In genomic region chr16:1501630-1502029, GRCh38 we compare ENCODE assay signal across 25 cellular contexts. TPM values are rescaled to one million over a fixed set of nuclear protein-coding genes. Genes with fewer than 3 reads are reported as not detected.
DNase-seq lines count a peak whose midpoint lies in the region; ATAC-seq, FAIRE-seq and TF ChIP-seq lines count a peak whose summit lies in the region.
"Had no signal": no experiment of that assay in that cellular context is flagged by ENCODE, and none has a peak within 500 bp of the region (broad histone marks: within the 10 kb centered on the region; RNA-seq: fewer than 3 reads in every experiment).

No MANE protein-coding gene starts in this region.

- TF ChIP-seq EP300 in HepG2 (IDR thresholded peaks at IDR 0.05; ENCODE audit: low read depth in 2 of 2, low read length in 2 of 2) (no peak), HepG2 (CRISPR knock-in tag; IDR thresholded peaks at IDR 0.05; ENCODE audit: borderline replicate concordance) (no peak), transverse colon (IDR thresholded peaks at IDR 0.05; ENCODE audit: low read depth) (no peak)

- H2AFZ ChIP-seq in HepG2 (ENCODE audit: low read length), result no peak overlapping the region

- ATAC-seq in Right ventricle myocardium inferior, result no peak
- ATAC-seq in RWPE2 (ENCODE audit: low read depth), result no peak
- no peak for ATAC-seq in HepG2
- no peak for ATAC-seq in GM21381 (IDR thresholded peaks at IDR 0.05; ENCODE audit: unreplicated experiment)
- ATAC-seq: A549; CD8-positive, alpha-beta T cell had no signal

- no peak for TF ChIP-seq RAD21 in HepG2 (CRISPR knock-in tag; IDR thresholded peaks at IDR 0.05)

- in situ Hi-C loops in HepG2 (cut with HindIII; ENCODE audit: extremely low pct_ligation_motif_present, low pct_unique_long_range_greater_than_20kb) (no loop called here), transverse colon (cut with MboI; ENCODE audit: low pct_ligation_motif_present in 1 of 4, low pct_unique_long_range_greater_than_20kb in 1 of 4, low sequenced_read_pairs in 3 of 4) (no loop called here)

- POLR2A ChIA-PET in HepG2 (lab: Yijun Ruan, JAX), result no interaction called here

- H3K27ac ChIP-seq in right atrium auricular region (no peak overlapping the region), RWPE2 (ENCODE audit: poor library complexity, severe bottlenecking) (no peak overlapping the region), HepG2 (ENCODE audit: extremely low read length, insufficient read depth, low read length) (no peak overlapping the region), spleen (no peak overlapping the region), transverse colon (no peak overlapping the region)
- H3K27ac ChIP-seq: A549; BLaER1 treated with 17β-estradiol and CSF1 and Interleukin-3, amounts not matched to agents 10 nM and 100 nM; C4-2B had no signal

- H3K4me1 ChIP-seq in right atrium auricular region (no peaks in the 10 kb centered on the region), RWPE2 (ENCODE audit: insufficient read depth, poor library complexity, severe bottlenecking) (no peaks in the 10 kb centered on the region), HepG2 (ENCODE audit: insufficient read depth, low read length) (no peaks in the 10 kb centered on the region), spleen (no peaks in the 10 kb centered on the region), transverse colon (no peaks in the 10 kb centered on the region)
- H3K4me1 ChIP-seq: A549; BLaER1 treated with 17β-estradiol and CSF1 and Interleukin-3, amounts not matched to agents 10 nM and 100 nM; Caco-2 had no signal

- intact Hi-C loops in Right ventricle myocardium inferior (cut with DNase I) (no loop called here), HepG2 (cut with micrococcal nuclease; ENCODE audit: unreplicated experiment) (no loop called here), spleen (cut with DNase I; ENCODE audit: low total_unique reads) (no loop called here), transverse colon (cut with DNase I; ENCODE audit: low total_unique reads) (no loop called here)

- H3K9ac ChIP-seq in HepG2 (ENCODE audit: insufficient read depth, low read depth, low read length), result no peak overlapping the region
- H3K9ac ChIP-seq: BLaER1 treated with 17β-estradiol and CSF1 and Interleukin-3, amounts not matched to agents 10 nM and 100 nM had no signal

- H3K4me3 ChIP-seq in right atrium auricular region, result no peak overlapping the region
- H3K4me3 ChIP-seq in RWPE2 (ENCODE audit: severe bottlenecking), result no peak overlapping the region
- H3K4me3 ChIP-seq in HepG2 (replicated peaks in 1 of 3; ENCODE audit: insufficient read depth in 1 of 3, low read depth in 2 of 3, low read length in 3 of 3), result no peak overlapping the region
- no peak overlapping the region for H3K4me3 ChIP-seq in spleen
- H3K4me3 ChIP-seq in transverse colon, result no peak overlapping the region
- H3K4me3 ChIP-seq: A549; BLaER1 treated with 17β-estradiol and CSF1 and Interleukin-3, amounts not matched to agents 10 nM and 100 nM had no signal

- H3K27me3 ChIP-seq in right atrium auricular region (no peaks in the 10 kb centered on the region), RWPE2 (ENCODE audit: insufficient read depth, poor library complexity, severe bottlenecking) (no peaks in the 10 kb centered on the region), HepG2 (ENCODE audit: control insufficient read depth in 1 of 2, insufficient read depth in 2 of 2, low read length in 2 of 2) (no peaks in the 10 kb centered on the region), spleen (replicated peaks in 1 of 7) (no peaks in the 10 kb centered on the region), transverse colon (no peaks in the 10 kb centered on the region)
- H3K27me3 ChIP-seq: BLaER1 treated with 17β-estradiol and CSF1 and Interleukin-3, amounts not matched to agents 10 nM and 100 nM had no signal

- H3K9me3 ChIP-seq in right atrium auricular region (no peaks in the 10 kb centered on the region), RWPE2 (ENCODE audit: severe bottlenecking) (no peaks in the 10 kb centered on the region), HepG2 (ENCODE audit: low read length) (no peaks in the 10 kb centered on the region), spleen (no peaks in the 10 kb centered on the region), transverse colon (no peaks in the 10 kb centered on the region)
- H3K9me3 ChIP-seq: A549; BLaER1 treated with 17β-estradiol and CSF1 and Interleukin-3, amounts not matched to agents 10 nM and 100 nM; Caco-2 had no signal

- CTCF ChIA-PET in HepG2 (lab: Yijun Ruan, JAX; ENCODE audit: low intra/inter-chr PET ratio, low total read pairs), result no interaction called here

- DNase-seq in Right ventricle myocardium inferior (ENCODE audit: missing footprints) (peak; percentile 22), right atrium auricular region (ENCODE audit: low spot score) (no peak), RWPE2 (ENCODE audit: low spot score) (peak; percentile 56), HepG2 (ENCODE audit: low spot score) (no peak), spleen (peak; percentile 69), transverse colon (no peak), 8988T (no peak)
- DNase-seq: AML-193; Caco-2; Calu3; CD4-positive, alpha-beta T cell; CD8-positive, alpha-beta T cell; DMS79 treated with DMSO at 0.1 percent for 48 hours; GF-D8 had no signal

- H3K36me3 ChIP-seq in right atrium auricular region, result peaks cover 75% of the 10 kb centered on the region
- peaks cover 43% of the 10 kb centered on the region for H3K36me3 ChIP-seq in RWPE2 (ENCODE audit: low read depth)
- H3K36me3 ChIP-seq in HepG2 (replicated peaks in 1 of 2; ENCODE audit: control insufficient read depth in 1 of 2, insufficient read depth in 2 of 2, low read length in 2 of 2), result peaks cover 8 to 30% of the 10 kb centered on the region in 2 experiments; a peak in 2 of 5 replicates
- H3K36me3 ChIP-seq in spleen, result peaks cover 10 to 97% (median 85%) of the 10 kb centered on the region in 6 donors
- peaks cover 0 to 38% (median 17%) of the 10 kb centered on the region in 4 donors for H3K36me3 ChIP-seq in transverse colon

- 100% methylated on average over 9 of the region's 23 CpGs for WGBS in HepG2 (ENCODE audit: low lambda C conversion rate)
- WGBS in spleen, 5 donors, result 95 to 98% (median 96%) methylated on average over 19 to 23 of the region's 23 CpGs
- WGBS in transverse colon (ENCODE audit: low coverage in 1 of 2), 2 donors, result 95% methylated on average over 20 of the region's 23 CpGs; no CpG with 5 or more reads in 1 of the 2 donors

- no peaks in the 10 kb centered on the region for H3K79me2 ChIP-seq in HepG2 (ENCODE audit: insufficient read depth, low read length)

- no peak overlapping the region for H3K4me2 ChIP-seq in HepG2 (ENCODE audit: low read depth, low read length)
- H3K4me2 ChIP-seq: A549; BLaER1 treated with 17β-estradiol and CSF1 and Interleukin-3, amounts not matched to agents 10 nM and 100 nM had no signal

- BruUV-seq in HepG2 (replicated peaks; lab: Mats Ljungman, UMichigan), result no TSS peak

- TF ChIP-seq POLR2A in HepG2 (IDR thresholded peaks at IDR 0.05; ENCODE audit: insufficient read depth in 1 of 2, low read depth in 2 of 2, low read length in 2 of 2), result no peak
- TF ChIP-seq POLR2A in spleen (IDR thresholded peaks at IDR 0.05), result no peak
- no peak for TF ChIP-seq POLR2A in transverse colon (IDR thresholded peaks at IDR 0.05)

- TF ChIP-seq CTCF in right atrium auricular region (IDR thresholded peaks at IDR 0.05) (no peak), RWPE2 (IDR thresholded peaks at IDR 0.05; ENCODE audit: poor library complexity, severe bottlenecking) (no peak), HepG2 (CRISPR knock-in tag; IDR thresholded peaks at IDR 0.05) (no peak), spleen (IDR thresholded peaks at IDR 0.05 in 8 of 11, conservative IDR thresholded peaks at IDR 0.05 in 3 of 11) (no peak), transverse colon (IDR thresholded peaks at IDR 0.05) (no peak)

- no peaks in the 10 kb centered on the region for H4K20me1 ChIP-seq in HepG2 (ENCODE audit: insufficient read depth, low read length)

- FAIRE-seq in HepG2 (lab: Jason Lieb, UNC), result no peak
- FAIRE-seq: A549, D721Med, G401.6, GM12891, GM19239 had no signal

RNA-seq across cellular contexts. Expression of gene TELO2, which starts 8.5 kb away (rescaled TPM):
- total RNA-seq in Right ventricle myocardium inferior (18.9 TPM), right atrium auricular region (10 to 100 TPM; 11.3 to 11.5 TPM), HepG2 (2016; rRNA removed; fragmentation: Illumina TruSeq; extraction: Trizol) (8.9 and 17.9 TPM in 2 replicates), spleen (10 to 100 TPM; 28.5 to 64.2 (median 44.0) TPM), transverse colon (10 to 100 TPM; 22.2 to 98.1 (median 49.6) TPM)
- total RNA-seq in HepG2 (2016; cell fraction: cytosol; rRNA removed; fragmentation: Illumina TruSeq; extraction: Trizol; ENCODE audit: low read depth), result 4.6 and 5.6 TPM in 2 replicates
- total RNA-seq in HepG2 (2016; cell fraction: insoluble cytoplasmic fraction; rRNA removed; fragmentation: Illumina TruSeq; extraction: Trizol), result 8.4 and 19.3 TPM in 2 replicates
- 5.9 and 7.0 TPM in 2 replicates for total RNA-seq in HepG2 (2016; cell fraction: membrane; rRNA removed; fragmentation: Illumina TruSeq; extraction: Trizol)
- total RNA-seq in HepG2 (2016; cell fraction: nucleus; rRNA removed; fragmentation: Illumina TruSeq; extraction: Trizol), result 21.0 and 26.7 TPM in 2 replicates
- polyA plus RNA-seq in HepG2 (2011; rRNA removed) (10.1 and 12.5 TPM in 2 replicates), spleen (100 to 1,000 TPM in 1 of 3 donors, 10 to 100 TPM in 2; 60.3 to 110 (median 83.5) TPM)
- polyA plus RNA-seq in HepG2 (2011; cell fraction: cytosol; rRNA removed), result 4.0 and 7.4 TPM in 2 replicates
- polyA plus RNA-seq in HepG2 (2011; cell fraction: nucleus; rRNA removed), result 188 and 244 TPM in 2 replicates
- polyA plus RNA-seq in HepG2 (2012), result 11.3 and 13.8 TPM in 2 replicates
- 1.7 and 2.3 TPM in 2 replicates for polyA plus RNA-seq in HepG2 (2016; cell fraction: cytosol; fragmentation: Illumina TruSeq; extraction: Trizol; ENCODE audit: low read depth)
- polyA plus RNA-seq in HepG2 (2016; cell fraction: insoluble cytoplasmic fraction; fragmentation: Illumina TruSeq; extraction: Trizol; ENCODE audit: low read depth), result 9.6 and 13.7 TPM in 2 replicates
- polyA plus RNA-seq in HepG2 (2016; cell fraction: membrane; fragmentation: Illumina TruSeq; extraction: Trizol; ENCODE audit: low read depth), result 2.9 and 3.2 TPM in 2 replicates
- 87.0 and 87.4 TPM in 2 replicates for polyA plus RNA-seq in HepG2 (2016; cell fraction: nucleus; fragmentation: Illumina TruSeq; extraction: Trizol; ENCODE audit: insufficient read depth, low read depth)
- 11.5 and 12.7 TPM in 2 replicates for polyA minus RNA-seq in HepG2 (2011; rRNA and poly(A)+ RNA removed; ENCODE audit: low replicate concordance)
- 6.3 and 9.0 TPM in 2 replicates for polyA minus RNA-seq in HepG2 (2011; cell fraction: cytosol; rRNA and poly(A)+ RNA removed)
- polyA minus RNA-seq in HepG2 (2011; cell fraction: nucleus; rRNA and poly(A)+ RNA removed), result 18.6 and 19.7 TPM in 2 replicates

RNA-seq across cellular contexts. Expression of gene PTX4, which starts 12.9 kb away (rescaled TPM):
- total RNA-seq in Right ventricle myocardium inferior (not detected), right atrium auricular region (under 1 TPM in 1 of 2 donors, not detected in 1; 0.24 TPM), HepG2 (2016; rRNA removed; fragmentation: Illumina TruSeq; extraction: Trizol) (not detected in 2 replicates), spleen (under 1 TPM in 5 of 7 donors, not detected in 2; 0.23 to 0.85 (median 0.60) TPM), transverse colon (not detected)
- total RNA-seq in HepG2 (2016; cell fraction: cytosol; rRNA removed; fragmentation: Illumina TruSeq; extraction: Trizol; ENCODE audit: low read depth), result not detected in 2 replicates
- not detected in 2 replicates for total RNA-seq in HepG2 (2016; cell fraction: insoluble cytoplasmic fraction; rRNA removed; fragmentation: Illumina TruSeq; extraction: Trizol)
- not detected in 2 replicates for total RNA-seq in HepG2 (2016; cell fraction: membrane; rRNA removed; fragmentation: Illumina TruSeq; extraction: Trizol)
- total RNA-seq in HepG2 (2016; cell fraction: nucleus; rRNA removed; fragmentation: Illumina TruSeq; extraction: Trizol), result not detected in 2 replicates
- polyA plus RNA-seq in HepG2 (2011; rRNA removed) (0.04 TPM in 1 of 2 replicates, not detected in the other), spleen (under 1 TPM in 2 of 3 donors, not detected in 1; 0.03 to 0.19 TPM)
- polyA plus RNA-seq in HepG2 (2011; cell fraction: cytosol; rRNA removed), result 0.04 TPM in 1 of 2 replicates, not detected in the other
- not detected in 2 replicates for polyA plus RNA-seq in HepG2 (2011; cell fraction: nucleus; rRNA removed)
- polyA plus RNA-seq in HepG2 (2012), result not detected in 2 replicates
- polyA plus RNA-seq in HepG2 (2016; cell fraction: cytosol; fragmentation: Illumina TruSeq; extraction: Trizol; ENCODE audit: low read depth), result not detected in 2 replicates
- not detected in 2 replicates for polyA plus RNA-seq in HepG2 (2016; cell fraction: insoluble cytoplasmic fraction; fragmentation: Illumina TruSeq; extraction: Trizol; ENCODE audit: low read depth)
- not detected in 2 replicates for polyA plus RNA-seq in HepG2 (2016; cell fraction: membrane; fragmentation: Illumina TruSeq; extraction: Trizol; ENCODE audit: low read depth)
- not detected in 2 replicates for polyA plus RNA-seq in HepG2 (2016; cell fraction: nucleus; fragmentation: Illumina TruSeq; extraction: Trizol; ENCODE audit: insufficient read depth, low read depth)
- polyA minus RNA-seq in HepG2 (2011; rRNA and poly(A)+ RNA removed; ENCODE audit: low replicate concordance), result not detected in 2 replicates
- not detected in 2 replicates for polyA minus RNA-seq in HepG2 (2011; cell fraction: cytosol; rRNA and poly(A)+ RNA removed)
- polyA minus RNA-seq in HepG2 (2011; cell fraction: nucleus; rRNA and poly(A)+ RNA removed), result not detected in 2 replicates
- total RNA-seq: A172; B cell; Caco-2; Calu3; CD4-positive, alpha-beta T cell; CD8-positive, alpha-beta T cell had no signal
- polyA plus RNA-seq: A549, BJ had no signal

RNA-seq across cellular contexts. Expression of gene CLCN7, which starts 26.8 kb away (rescaled TPM):
- total RNA-seq in Right ventricle myocardium inferior (49.5 TPM), right atrium auricular region (10 to 100 TPM; 19.4 to 31.7 TPM), HepG2 (2016; rRNA removed; fragmentation: Illumina TruSeq; extraction: Trizol) (9.8 and 25.1 TPM in 2 replicates), spleen (100 to 1,000 TPM in 6 of 7 donors, 10 to 100 TPM in 1; 76.5 to 146 (median 127) TPM), transverse colon (100 to 1,000 TPM in 2 of 4 donors, 10 to 100 TPM in 2; 57.6 to 171 (median 95.0) TPM)
- 8.5 and 9.5 TPM in 2 replicates for total RNA-seq in HepG2 (2016; cell fraction: cytosol; rRNA removed; fragmentation: Illumina TruSeq; extraction: Trizol; ENCODE audit: low read depth)
- total RNA-seq in HepG2 (2016; cell fraction: insoluble cytoplasmic fraction; rRNA removed; fragmentation: Illumina TruSeq; extraction: Trizol), result 6.2 and 24.1 TPM in 2 replicates
- total RNA-seq in HepG2 (2016; cell fraction: membrane; rRNA removed; fragmentation: Illumina TruSeq; extraction: Trizol), result 6.7 and 7.5 TPM in 2 replicates
- 22.9 and 27.4 TPM in 2 replicates for total RNA-seq in HepG2 (2016; cell fraction: nucleus; rRNA removed; fragmentation: Illumina TruSeq; extraction: Trizol)
- polyA plus RNA-seq in HepG2 (2011; rRNA removed) (24.6 and 33.6 TPM in 2 replicates), spleen (100 to 1,000 TPM in 1 of 3 donors, 10 to 100 TPM in 2; 43.2 to 117 (median 59.6) TPM)
- 11.6 and 26.3 TPM in 2 replicates for polyA plus RNA-seq in HepG2 (2011; cell fraction: cytosol; rRNA removed)
- 413 and 489 TPM in 2 replicates for polyA plus RNA-seq in HepG2 (2011; cell fraction: nucleus; rRNA removed)
- 30.8 and 56.7 TPM in 2 replicates for polyA plus RNA-seq in HepG2 (2012)
- 1.7 and 1.8 TPM in 2 replicates for polyA plus RNA-seq in HepG2 (2016; cell fraction: cytosol; fragmentation: Illumina TruSeq; extraction: Trizol; ENCODE audit: low read depth)
- polyA plus RNA-seq in HepG2 (2016; cell fraction: insoluble cytoplasmic fraction; fragmentation: Illumina TruSeq; extraction: Trizol; ENCODE audit: low read depth), result 6.7 and 9.1 TPM in 2 replicates
- 3.8 and 6.1 TPM in 2 replicates for polyA plus RNA-seq in HepG2 (2016; cell fraction: membrane; fragmentation: Illumina TruSeq; extraction: Trizol; ENCODE audit: low read depth)
- 78.0 and 79.0 TPM in 2 replicates for polyA plus RNA-seq in HepG2 (2016; cell fraction: nucleus; fragmentation: Illumina TruSeq; extraction: Trizol; ENCODE audit: insufficient read depth, low read depth)
- 47.8 and 83.3 TPM in 2 replicates for polyA minus RNA-seq in HepG2 (2011; rRNA and poly(A)+ RNA removed; ENCODE audit: low replicate concordance)
- polyA minus RNA-seq in HepG2 (2011; cell fraction: cytosol; rRNA and poly(A)+ RNA removed), result 15.7 and 20.3 TPM in 2 replicates
- 46.9 and 49.4 TPM in 2 replicates for polyA minus RNA-seq in HepG2 (2011; cell fraction: nucleus; rRNA and poly(A)+ RNA removed)

RNA-seq across cellular contexts. Expression of gene TMEM204, which starts 31.8 kb away (rescaled TPM):
- 30.7 TPM for total RNA-seq in Right ventricle myocardium inferior
- 10 to 100 TPM; 35.1 to 42.2 TPM for total RNA-seq in right atrium auricular region
- not detected in 2 replicates for total RNA-seq in HepG2 (2016; rRNA removed; fragmentation: Illumina TruSeq; extraction: Trizol)
- total RNA-seq in HepG2 (2016; cell fraction: cytosol; rRNA removed; fragmentation: Illumina TruSeq; extraction: Trizol; ENCODE audit: low read depth), result not detected in 2 replicates
- total RNA-seq in HepG2 (2016; cell fraction: insoluble cytoplasmic fraction; rRNA removed; fragmentation: Illumina TruSeq; extraction: Trizol), result not detected in 2 replicates
- total RNA-seq in HepG2 (2016; cell fraction: membrane; rRNA removed; fragmentation: Illumina TruSeq; extraction: Trizol), result not detected in 2 replicates
- total RNA-seq in HepG2 (2016; cell fraction: nucleus; rRNA removed; fragmentation: Illumina TruSeq; extraction: Trizol), result not detected in 2 replicates
- polyA plus RNA-seq in HepG2 (2011; rRNA removed), result not detected in 2 replicates
- not detected in 2 replicates for polyA plus RNA-seq in HepG2 (2011; cell fraction: cytosol; rRNA removed)
- polyA plus RNA-seq in HepG2 (2011; cell fraction: nucleus; rRNA removed), result not detected in 2 replicates
- polyA plus RNA-seq in HepG2 (2012), result not detected in 2 replicates
- polyA plus RNA-seq in HepG2 (2016; cell fraction: cytosol; fragmentation: Illumina TruSeq; extraction: Trizol; ENCODE audit: low read depth), result not detected in 2 replicates
- polyA plus RNA-seq in HepG2 (2016; cell fraction: insoluble cytoplasmic fraction; fragmentation: Illumina TruSeq; extraction: Trizol; ENCODE audit: low read depth), result not detected in 2 replicates
- polyA plus RNA-seq in HepG2 (2016; cell fraction: membrane; fragmentation: Illumina TruSeq; extraction: Trizol; ENCODE audit: low read depth), result not detected in 2 replicates
- polyA plus RNA-seq in HepG2 (2016; cell fraction: nucleus; fragmentation: Illumina TruSeq; extraction: Trizol; ENCODE audit: insufficient read depth, low read depth), result not detected in 2 replicates
- not detected in 2 replicates for polyA minus RNA-seq in HepG2 (2011; rRNA and poly(A)+ RNA removed; ENCODE audit: low replicate concordance)
- not detected in 2 replicates for polyA minus RNA-seq in HepG2 (2011; cell fraction: cytosol; rRNA and poly(A)+ RNA removed)
- not detected in 2 replicates for polyA minus RNA-seq in HepG2 (2011; cell fraction: nucleus; rRNA and poly(A)+ RNA removed)
- 10 to 100 TPM; 12.6 to 47.1 (median 26.9) TPM for total RNA-seq in spleen
- 10 to 100 TPM; 10.1 to 21.0 (median 13.6) TPM for polyA plus RNA-seq in spleen
- total RNA-seq in transverse colon, result 10 to 100 TPM in 3 of 4 donors, 1 to 10 TPM in 1; 9.4 to 22.5 (median 13.3) TPM
- total RNA-seq: A172, Caco-2, Calu3 had no signal
- polyA plus RNA-seq: A549 had no signal

RNA-seq across cellular contexts. Expression of gene CCDC154, which starts 57.3 kb away (rescaled TPM):
- total RNA-seq in Right ventricle myocardium inferior (1.7 TPM), right atrium auricular region (not detected), HepG2 (2016; rRNA removed; fragmentation: Illumina TruSeq; extraction: Trizol) (1.5 and 1.8 TPM in 2 replicates), spleen (1 to 10 TPM; 1.6 to 6.4 (median 3.8) TPM), transverse colon (under 1 TPM in 2 of 4 donors, not detected in 2; 0.16 to 0.41 TPM)
- 0.61 and 0.79 TPM in 2 replicates for total RNA-seq in HepG2 (2016; cell fraction: cytosol; rRNA removed; fragmentation: Illumina TruSeq; extraction: Trizol; ENCODE audit: low read depth)
- 1.4 and 1.7 TPM in 2 replicates for total RNA-seq in HepG2 (2016; cell fraction: insoluble cytoplasmic fraction; rRNA removed; fragmentation: Illumina TruSeq; extraction: Trizol)
- 0.83 and 1.1 TPM in 2 replicates for total RNA-seq in HepG2 (2016; cell fraction: membrane; rRNA removed; fragmentation: Illumina TruSeq; extraction: Trizol)
- 0.31 TPM in 1 of 2 replicates, not detected in the other for total RNA-seq in HepG2 (2016; cell fraction: nucleus; rRNA removed; fragmentation: Illumina TruSeq; extraction: Trizol)
- polyA plus RNA-seq in HepG2 (2011; rRNA removed) (0.84 and 0.92 TPM in 2 replicates), spleen (10 to 100 TPM in 2 of 3 donors, 1 to 10 TPM in 1; 8.3 to 18.2 (median 10.8) TPM)
- 0.24 and 0.56 TPM in 2 replicates for polyA plus RNA-seq in HepG2 (2011; cell fraction: cytosol; rRNA removed)
- 2.1 and 2.4 TPM in 2 replicates for polyA plus RNA-seq in HepG2 (2011; cell fraction: nucleus; rRNA removed)
- 0.48 and 1.2 TPM in 2 replicates for polyA plus RNA-seq in HepG2 (2012)
- 0.92 and 1.0 TPM in 2 replicates for polyA plus RNA-seq in HepG2 (2016; cell fraction: cytosol; fragmentation: Illumina TruSeq; extraction: Trizol; ENCODE audit: low read depth)
- polyA plus RNA-seq in HepG2 (2016; cell fraction: insoluble cytoplasmic fraction; fragmentation: Illumina TruSeq; extraction: Trizol; ENCODE audit: low read depth), result 0.65 and 1.6 TPM in 2 replicates
- 0.45 and 0.71 TPM in 2 replicates for polyA plus RNA-seq in HepG2 (2016; cell fraction: membrane; fragmentation: Illumina TruSeq; extraction: Trizol; ENCODE audit: low read depth)
- 2.3 and 3.5 TPM in 2 replicates for polyA plus RNA-seq in HepG2 (2016; cell fraction: nucleus; fragmentation: Illumina TruSeq; extraction: Trizol; ENCODE audit: insufficient read depth, low read depth)
- polyA minus RNA-seq in HepG2 (2011; rRNA and poly(A)+ RNA removed; ENCODE audit: low replicate concordance), result not detected in 2 replicates
- polyA minus RNA-seq in HepG2 (2011; cell fraction: cytosol; rRNA and poly(A)+ RNA removed), result not detected in 2 replicates
- 0.12 and 0.26 TPM in 2 replicates for polyA minus RNA-seq in HepG2 (2011; cell fraction: nucleus; rRNA and poly(A)+ RNA removed)

Comparison
In these comparisons a context has a peak if more than half of its experiments do, and no peak if none do; other contexts are left out.
1. DNase-seq: peak in Right ventricle myocardium inferior (single experiment), RWPE2 (single experiment) and spleen (single experiment); none in right atrium auricular region (single experiment), HepG2 (single experiment), transverse colon (single experiment) and 8988T (single experiment).